ENCODE assay signal across 18 cellular contexts in genomic region chr1:3264456-3264855, GRCh38.
A peak's percentile ranks its signal among the peaks of the same experiment; 100 is the strongest.
DNase-seq lines count a peak whose midpoint lies in the region; ATAC-seq and TF ChIP-seq lines count a peak whose summit lies in the region.
"Had no signal": no experiment of that assay in that cellular context is flagged by ENCODE, and none has a peak within 500 bp of the region (broad histone marks: within the 10 kb centered on the region; RNA-seq: fewer than 3 reads in every experiment).

No MANE protein-coding gene starts in this region.

- peaks cover 4% of the 10 kb centered on the region for H3K36me3 Mint-ChIP-seq in WTC11
- H3K36me3 Mint-ChIP-seq: CD4-positive, CD25-positive, alpha-beta regulatory T cell; CD8-positive, alpha-beta T cell had no signal

- H3K4me3 ChIP-seq in right atrium auricular region (no peak overlapping the region), neuronal stem cell (ENCODE audit: low read length in 2 of 2) (no peak overlapping the region)
- H3K4me3 ChIP-seq: BLaER1, GM23338 had no signal

- no peak overlapping the region for H2BK12ac ChIP-seq in neuronal stem cell (ENCODE audit: low read length)

- peak overlapping the region; percentile 10 for H2AK5ac ChIP-seq in neuronal stem cell (ENCODE audit: low read depth, low read length)

- no peaks in the 10 kb centered on the region for H3K79me1 ChIP-seq in neuronal stem cell (ENCODE audit: low read depth, low read length)

- H3K36me3 ChIP-seq in right atrium auricular region (no peaks in the 10 kb centered on the region), neuronal stem cell (replicated peaks in 1 of 2; ENCODE audit: control insufficient read depth in 2 of 2, insufficient read depth in 2 of 2, low read length in 2 of 2) (no peaks in the 10 kb centered on the region)
- H3K36me3 ChIP-seq: BLaER1 had no signal

- no peak overlapping the region for H3K4me3 Mint-ChIP-seq in WTC11
- H3K4me3 Mint-ChIP-seq: B cell; CD4-positive, CD25-positive, alpha-beta regulatory T cell; CD8-positive, alpha-beta T cell; GM23338; H9 had no signal

- H3K9ac ChIP-seq in neuronal stem cell (ENCODE audit: low read depth, low read length, poor library complexity), result no peak overlapping the region
- H3K9ac ChIP-seq: BLaER1 had no signal

- no peak for TF ChIP-seq CTCF in right atrium auricular region (IDR thresholded peaks at IDR 0.05)
- TF ChIP-seq CTCF in WTC11 (IDR thresholded peaks at IDR 0.05), result no peak

- no peak overlapping the region for H3K14ac ChIP-seq in neuronal stem cell (ENCODE audit: low read length)

- peaks cover 6% of the 10 kb centered on the region for H3K9me3 Mint-ChIP-seq in WTC11

- ATAC-seq in Right ventricle myocardium inferior, result no peak
- ATAC-seq in WTC11, result no peak
- ATAC-seq in GM18870 (IDR thresholded peaks at IDR 0.05; ENCODE audit: unreplicated experiment), result no peak
- ATAC-seq: CD8-positive, alpha-beta T cell; HCT116 had no signal

- H3K9me3 ChIP-seq in right atrium auricular region (no peaks in the 10 kb centered on the region), neuronal stem cell (replicated peaks in 1 of 2; ENCODE audit: control insufficient read depth in 2 of 2, insufficient read depth in 1 of 2, low read depth in 1 of 2, low read length in 2 of 2) (no peaks in the 10 kb centered on the region)
- H3K9me3 ChIP-seq: BLaER1, Caco-2 had no signal

- H3K23ac ChIP-seq in neuronal stem cell (ENCODE audit: low read depth, low read length, poor library complexity), result no peak overlapping the region

- peak overlapping the region; percentile 53 for H2BK15ac ChIP-seq in neuronal stem cell (ENCODE audit: low read length)

- CTCF ChIA-PET in WTC11 (lab: Charles Lee), result interaction anchor here (1.4 kb wide), 1 partner anchor 160 kb away, joined by 10 read pairs; no protein-coding TSS in a partner anchor

- POLR2A ChIA-PET in WTC11 (lab: Charles Lee), result interaction anchor here (0.6 kb wide), 1 partner anchor 106 kb away, joined by 5 read pairs; no protein-coding TSS in a partner anchor

- H2BK5ac ChIP-seq in neuronal stem cell (ENCODE audit: low read length), result no peak overlapping the region

- H3K4me2 ChIP-seq in neuronal stem cell (ENCODE audit: insufficient read depth, low read length, poor library complexity, severe bottlenecking), result no peak overlapping the region
- H3K4me2 ChIP-seq: BLaER1, GM23338 had no signal

- no peak overlapping the region for H2AFZ ChIP-seq in neuronal stem cell (ENCODE audit: low read length)
- H2AFZ ChIP-seq: GM23338 had no signal

- H3K4me1 ChIP-seq in right atrium auricular region (no peaks in the 10 kb centered on the region), neuronal stem cell (ENCODE audit: control insufficient read depth in 2 of 2, insufficient read depth in 1 of 2, low read depth in 1 of 2, low read length in 2 of 2) (peaks cover 0 to 18% of the 10 kb centered on the region in 2 donors)
- H3K4me1 ChIP-seq: BLaER1, Caco-2 had no signal

- no peak overlapping the region for H4K91ac ChIP-seq in neuronal stem cell (ENCODE audit: low read depth, low read length, poor library complexity)

- peak overlapping the region; percentile 66; the same call in 1 of the 2 replicates for H3K27ac Mint-ChIP-seq in WTC11
- H3K27ac Mint-ChIP-seq: B cell; CD8-positive, alpha-beta T cell; GM23338 had no signal

- no CpG with 5 or more reads among the region's 10 CpGs for WGBS in neuronal stem cell (ENCODE audit: extremely low coverage in 2 of 2, insufficient read length in 2 of 2, insufficient replicate concordance in 1 of 2), 2 donors

- no peak overlapping the region for H4K8ac ChIP-seq in neuronal stem cell (ENCODE audit: low read depth, low read length)

- H3K27ac ChIP-seq in right atrium auricular region, result no peak overlapping the region
- no peak overlapping the region for H3K27ac ChIP-seq in neuronal stem cell (replicated peaks; ENCODE audit: low read length)
- H3K27ac ChIP-seq: 22Rv1, BLaER1, C4-2B had no signal

- intact Hi-C loops in Right ventricle myocardium inferior (cut with DNase I), result no loop called here

- no peaks in the 10 kb centered on the region for H3K27me3 ChIP-seq in right atrium auricular region
- H3K27me3 ChIP-seq in neuronal stem cell (ENCODE audit: control insufficient read depth in 3 of 3, insufficient read depth in 3 of 3, low read depth in 1 of 3, low read length in 3 of 3), result peaks cover 0 to 38% (median 0%) of the 10 kb centered on the region in 3 experiments

- no peak overlapping the region for H3K4ac ChIP-seq in neuronal stem cell (ENCODE audit: low read length)

- H3K4me1 Mint-ChIP-seq in WTC11, result no peaks in the 10 kb centered on the region; the same call in 1 of the 2 replicates
- H3K4me1 Mint-ChIP-seq: B cell; CD4-positive, CD25-positive, alpha-beta regulatory T cell had no signal

- H3K18ac ChIP-seq in neuronal stem cell (ENCODE audit: low read length), result peak overlapping the region; percentile 79

- no peak overlapping the region for H2BK120ac ChIP-seq in neuronal stem cell (ENCODE audit: low read depth, low read length)

- H3K27me3 Mint-ChIP-seq in WTC11 (ENCODE audit: low read depth), result no peaks in the 10 kb centered on the region
- H3K27me3 Mint-ChIP-seq: B cell; CD4-positive, CD25-positive, alpha-beta regulatory T cell had no signal

- DNase-seq in Right ventricle myocardium inferior (ENCODE audit: missing footprints), result peak; percentile 41
- no peak for DNase-seq in right atrium auricular region (ENCODE audit: low spot score)
- no peak for DNase-seq in WTC11 (ENCODE audit: low spot score)
- no peak for DNase-seq in neuronal stem cell (ENCODE audit: low spot score)
- no peak for DNase-seq in T-helper 1 cell
- DNase-seq: Caco-2; CD4-positive, CD25-positive, alpha-beta regulatory T cell; DMS153; DND-41; H9 had no signal

TF ChIP-seq in WTC11, 78 proteins besides CTCF, POLR2A, EP300 and RAD21:
- TF ChIP-seq TP53 (CRISPR knock-in tag; IDR thresholded peaks at IDR 0.05) (no peak), ZMAT4 (CRISPR knock-in tag; IDR thresholded peaks at IDR 0.05) (no peak), NR1H2 (CRISPR knock-in tag; IDR thresholded peaks at IDR 0.05) (no peak), ZNF423 (CRISPR knock-in tag; IDR thresholded peaks at IDR 0.05) (no peak), ZNF416 (CRISPR knock-in tag; IDR thresholded peaks at IDR 0.05) (no peak), PREB (CRISPR knock-in tag; IDR thresholded peaks at IDR 0.05; ENCODE audit: borderline replicate concordance) (no peak), ATF6 (CRISPR knock-in tag; IDR thresholded peaks at IDR 0.05) (no peak), OVOL2 (CRISPR knock-in tag; IDR thresholded peaks at IDR 0.05; ENCODE audit: borderline replicate concordance) (no peak)
